ENCODE assay signal across 8 cellular contexts in the genomic region with DNA sequence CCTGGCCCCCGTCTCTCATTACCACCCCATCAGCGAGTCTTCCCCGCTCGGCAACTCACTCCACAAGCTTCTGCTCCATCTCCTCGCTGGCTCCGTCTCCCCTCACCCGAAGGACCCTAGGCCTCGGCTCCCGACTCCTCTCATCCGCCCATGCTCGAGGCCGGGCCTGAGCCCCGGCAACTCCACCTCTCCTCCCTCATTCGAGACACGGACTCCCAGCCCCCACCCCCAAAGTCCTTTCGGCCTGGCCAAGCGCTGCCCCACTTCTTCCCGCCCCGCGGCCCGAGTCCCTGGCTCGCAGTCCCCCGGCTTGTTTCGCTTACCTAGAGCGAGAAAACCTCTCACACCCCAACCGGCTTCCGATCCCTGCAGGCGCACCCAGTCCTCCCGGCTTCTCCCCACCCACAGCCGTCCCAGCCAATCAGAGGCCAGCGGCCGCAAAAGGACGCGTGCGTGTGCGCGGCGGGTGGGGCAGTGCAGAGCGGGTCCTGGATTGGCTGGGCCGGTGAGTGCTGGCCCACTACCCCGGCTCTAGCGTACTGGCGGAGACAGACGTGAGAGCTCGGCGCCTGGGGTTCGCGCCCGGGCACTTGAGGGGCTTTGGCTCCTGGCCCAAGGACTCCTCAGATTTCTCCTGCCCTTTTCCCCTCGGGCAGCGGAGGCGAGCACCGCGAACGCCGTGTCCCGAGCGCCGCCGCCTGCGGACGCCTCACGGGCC. TPM values are rescaled to one million over a fixed set of nuclear protein-coding genes. Genes with fewer than 3 reads are reported as not detected.
A peak's percentile ranks its signal among the peaks of the same experiment; 100 is the strongest.
DNase-seq lines count a peak whose midpoint lies in the region; ATAC-seq and TF ChIP-seq lines count a peak whose summit lies in the region.

Gene HIGD1A (minus strand): TSS at position 378 of the 718 bp plus-strand sequence. CDS start 10,237 bp downstream, outside the sequence.

- peak within 1 kb of the TSS; percentile 67; the same call in 1 of the 2 replicates for H3K9ac ChIP-seq in KMS-11

- H3K79me2 ChIP-seq in KMS-11 (ENCODE audit: insufficient read depth, low read depth) = peaks cover 5% of the 10 kb centered on the region; the same call in 1 of the 2 replicates

- peak within 1 kb of the TSS; percentile 53 for H3K4me2 ChIP-seq in KMS-11

- H3K4me3 ChIP-seq in KMS-11 (IDR thresholded peaks at IDR 0.05; ENCODE audit: insufficient read depth, low read depth, low read length) = no peak within 1 kb of the TSS
- peak within 1 kb of the TSS; percentile 65 to 79 (median 68) for H3K4me3 ChIP-seq in Peyer's patch
- peak within 1 kb of the TSS; percentile 86 to 95 for H3K4me3 ChIP-seq in muscle layer of duodenum (ENCODE audit: low read depth in 1 of 2, low read length in 2 of 2)

- H3K27ac ChIP-seq in KMS-11 (peak within 1 kb of the TSS; percentile 51; the same call in 1 of the 2 replicates), Peyer's patch (peak within 1 kb of the TSS; percentile 88 to 98 (median 96)), muscle layer of duodenum (ENCODE audit: low read length) (peak within 1 kb of the TSS; percentile 99)

- H3K36me3 ChIP-seq in KMS-11 (ENCODE audit: insufficient read depth) = no peaks in the 10 kb centered on the region; the same call in 1 of the 2 replicates
- no peaks in the 10 kb centered on the region for H3K36me3 ChIP-seq in Peyer's patch
- no peaks in the 10 kb centered on the region for H3K36me3 ChIP-seq in muscle layer of duodenum (ENCODE audit: control insufficient read depth in 1 of 2, insufficient read depth in 2 of 2, low read length in 2 of 2)

- peak; percentile 98 to 99 for TF ChIP-seq POLR2A in Peyer's patch (IDR thresholded peaks at IDR 0.05)

- H3K4me1 ChIP-seq in KMS-11 (ENCODE audit: low read depth, poor library complexity, severe bottlenecking) (no peaks in the 10 kb centered on the region), Peyer's patch (peaks cover 0 to 37% (median 6%) of the 10 kb centered on the region in 4 donors), muscle layer of duodenum (ENCODE audit: control insufficient read depth in 1 of 2, insufficient read depth in 2 of 2, low read length in 2 of 2) (peaks cover 7 to 46% of the 10 kb centered on the region in 2 donors)

- peak within 1 kb of the TSS; percentile 76 for H2AFZ ChIP-seq in KMS-11 (ENCODE audit: low read depth)

- ATAC-seq in GM21737 (IDR thresholded peaks at IDR 0.05; ENCODE audit: unreplicated experiment) (peak; percentile 99), esophagus mucosa (peak; percentile 99)

- DNase-seq in DMS53 treated with DMSO at 0.1 percent for 48 hours (lab: John Stamatoyannopoulos, UW; ENCODE audit: unreplicated experiment) = peak; percentile 42
- peak; percentile 94 to 98 (median 98) for DNase-seq in Peyer's patch
- peak; percentile 94 to 95 for DNase-seq in activated T-cell treated with anti-CD3 and anti-CD28 coated beads, Interleukin-2, amount 50 U/mL, for 48 hours
- peak; percentile 86 to 91 for DNase-seq in stimulated activated CD8-positive, alpha-beta memory T cell treated with anti-CD3 and anti-CD28 coated beads, Interleukin-7, amount 100 ng/mL, for 4 hours (ENCODE audit: low read depth in 2 of 2)

- H3K27me3 ChIP-seq in KMS-11 (ENCODE audit: insufficient read depth, low read depth) (no peaks in the 10 kb centered on the region), Peyer's patch (no peaks in the 10 kb centered on the region), muscle layer of duodenum (ENCODE audit: low read depth, low read length) (no peaks in the 10 kb centered on the region)

- TF ChIP-seq CTCF in KMS-11 (conservative IDR thresholded peaks at IDR 0.05; ENCODE audit: low read depth, low read length) (no peak), Peyer's patch (IDR thresholded peaks at IDR 0.05) (no peak)

- no peaks in the 10 kb centered on the region for H4K20me1 ChIP-seq in KMS-11 (ENCODE audit: insufficient read depth)

- H3K9me3 ChIP-seq in Peyer's patch (no peaks in the 10 kb centered on the region), muscle layer of duodenum (ENCODE audit: control insufficient read depth in 1 of 2, low read length in 2 of 2) (no peaks in the 10 kb centered on the region)

RNA-seq across cellular contexts. Expression of gene HIGD1A, which starts in this region (rescaled TPM):
- 100 to 1,000 TPM; 102 to 278 (median 204) TPM for total RNA-seq in Peyer's patch
- 114 TPM for total RNA-seq in esophagus mucosa

Comparison
In these comparisons a context has a peak if more than half of its experiments do, and no peak if none do; other contexts are left out.
1. DNase-seq: peak in every context shown above with its lines; median percentile 98 in Peyer's patch; 94 in activated T-cell treated with anti-CD3 and anti-CD28 coated beads, Interleukin-2, amount 50 U/mL, for 48 hours; 88 in stimulated activated CD8-positive, alpha-beta memory T cell treated with anti-CD3 and anti-CD28 coated beads, Interleukin-7, amount 100 ng/mL, for 4 hours; 42 in DMS53 treated with DMSO at 0.1 percent for 48 hours.